Comparison of ENCODE assay signal across 1 cellular context in genomic region chr15:43775411-43775965, GRCh38.
TF ChIP-seq lines count a peak whose summit lies in the region.

No MANE protein-coding gene starts in this region.

TF ChIP-seq in H1, 55 proteins besides CTCF, POLR2A, EP300 and RAD21:
- 0 out of 2 replicates have a peak, but pooled peaks have one; percentile 19 for TF ChIP-seq CREB1 (IDR thresholded peaks at IDR 0.05)
- TF ChIP-seq HDAC2 (IDR thresholded peaks at IDR 0.05; ENCODE audit: borderline replicate concordance in 1 of 2, low read depth in 2 of 2, low read length in 2 of 2) = peak in 1 of 2 experiments; percentile 40; a peak in 1 of 4 replicates
- peak; percentile 85 for TF ChIP-seq MAX (IDR thresholded peaks at IDR 0.05)
- TF ChIP-seq KDM4A (IDR thresholded peaks at IDR 0.05; ENCODE audit: low read depth, low read length, severe bottlenecking) = no peak
- no peak for TF ChIP-seq SP1 (IDR thresholded peaks at IDR 0.05; ENCODE audit: low read depth, low read length)
- TF ChIP-seq SIN3A (conservative IDR thresholded peaks at IDR 0.05 in 1 of 2, IDR thresholded peaks at IDR 0.05 in 1 of 2; ENCODE audit: low read depth in 1 of 2, low read length in 2 of 2) = peak in 1 of 2 experiments; percentile 59; a peak in 1 of 4 replicates
